In the genomic region with DNA sequence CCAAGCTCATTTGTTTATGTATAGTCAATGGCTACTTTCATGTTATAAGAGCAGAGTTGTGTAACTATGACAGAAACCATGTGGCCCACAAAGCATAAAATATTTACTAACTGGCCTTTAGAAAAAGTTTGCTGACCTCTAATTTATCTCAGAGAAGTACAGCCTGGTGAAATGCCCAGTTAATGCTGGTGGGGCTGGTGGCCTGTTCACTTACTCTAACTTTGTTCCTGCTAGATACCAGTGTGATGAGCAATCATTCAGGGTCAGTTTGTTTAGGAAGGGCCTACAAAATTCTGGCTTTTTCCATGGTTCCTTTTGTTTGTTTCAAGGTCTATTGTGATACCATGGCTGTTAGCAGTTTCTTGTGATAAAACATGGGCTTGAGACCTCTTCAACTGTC, we compare ENCODE assay signal across 25 cellular contexts.
DNase-seq lines count a peak whose midpoint lies in the region; ATAC-seq and TF ChIP-seq lines count a peak whose summit lies in the region.
"Had no signal": no experiment of that assay in that cellular context is flagged by ENCODE, and none has a peak within 500 bp of the region (broad histone marks: within the 10 kb centered on the region; RNA-seq: fewer than 3 reads in every experiment).

No MANE protein-coding gene starts in this region.

- H2BK5ac ChIP-seq in trophoblast cell (ENCODE audit: low read depth, low read length, poor library complexity) = no peak overlapping the region

- H2BK120ac ChIP-seq in trophoblast cell (ENCODE audit: insufficient read depth, low read length, poor library complexity) = no peak overlapping the region

- no peak for ATAC-seq in GM19455 (IDR thresholded peaks at IDR 0.05; ENCODE audit: unreplicated experiment)
- no peak for ATAC-seq in GM18502 (IDR thresholded peaks at IDR 0.05; ENCODE audit: poor library complexity, unreplicated experiment)
- ATAC-seq: HCT116, PC-3 had no signal

- no peak overlapping the region for H3K4me3 ChIP-seq in fibroblast of pulmonary artery (replicated peaks; ENCODE audit: low read depth, low read length)
- H3K4me3 ChIP-seq in trophoblast cell (ENCODE audit: low read depth, low read length) = no peak overlapping the region

- TF ChIP-seq CTCF in fibroblast of pulmonary artery (IDR thresholded peaks at IDR 0.05; ENCODE audit: low read length, missing control alignments) = no peak

- H3K18ac ChIP-seq in trophoblast cell (ENCODE audit: low read length) = no peak overlapping the region

- H3K27ac ChIP-seq in trophoblast cell (ENCODE audit: low read depth, low read length) = no peak overlapping the region

- no peak overlapping the region for H3K4me2 ChIP-seq in trophoblast cell (ENCODE audit: low read length)
- H3K4me2 ChIP-seq: SK-N-SH had no signal

- H3K79me2 ChIP-seq in trophoblast cell (ENCODE audit: control insufficient read depth, insufficient read depth, low read length, poor library complexity) = no peaks in the 10 kb centered on the region

- no peak overlapping the region for H3K23ac ChIP-seq in trophoblast cell (ENCODE audit: low read length)

- no peak overlapping the region for H2BK12ac ChIP-seq in trophoblast cell (ENCODE audit: low read length)

- no peak overlapping the region for H3K9ac ChIP-seq in trophoblast cell (ENCODE audit: low read length)
- H3K9ac ChIP-seq: SK-N-SH had no signal

- no peaks in the 10 kb centered on the region for H3K36me3 ChIP-seq in trophoblast cell (ENCODE audit: control insufficient read depth in 1 of 2, insufficient read depth in 2 of 2, low read length in 2 of 2)

- DNase-seq in M059J (ENCODE audit: low read depth) (peak; percentile 46), astrocyte of the hippocampus (ENCODE audit: low read depth, low spot score) (peak; percentile 14), fibroblast of pulmonary artery (ENCODE audit: low read depth) (peak; percentile 23), trophoblast cell (peak; percentile 9 to 49), AG08395 (ENCODE audit: low spot score) (no peak), NCI-H2029 treated with DMSO at 0.1 percent for 48 hours (lab: John Stamatoyannopoulos, UW) (no peak)
- DNase-seq: C1 segment of cervical spinal cord; CD4-positive, alpha-beta memory T cell; COR-L47; DMS53; IMR-90; KG1; NCI-H1092 treated with DMSO at 0.1 percent for 48 hours; NCI-H1436 treated with DMSO at 0.1 percent for 48 hours; NCI-H187 treated with DMSO at 0.1 percent for 48 hours; NCI-H2107; NCI-H446 treated with DMSO at 0.1 percent for 48 hours; NCI-H526; NCI-H82; NK-92 treated with Interleukin-12 subunit alpha and Interleukin-12 subunit beta, amount 100 ng/mL, for 24 hours; PC-3; SK-N-SH had no signal

- H3K27me3 ChIP-seq in trophoblast cell (ENCODE audit: insufficient read depth, low read length) = no peaks in the 10 kb centered on the region

- no peaks in the 10 kb centered on the region for H3K4me1 ChIP-seq in trophoblast cell (ENCODE audit: control insufficient read depth in 1 of 2, insufficient read depth in 2 of 2, low read length in 2 of 2)

- no peak overlapping the region for H3K4ac ChIP-seq in trophoblast cell (ENCODE audit: low read depth, low read length)

- H2AFZ ChIP-seq in trophoblast cell (ENCODE audit: insufficient read depth, low read length, poor library complexity) = no peak overlapping the region

- H3K14ac ChIP-seq in trophoblast cell (ENCODE audit: low read length) = no peak overlapping the region

- H4K91ac ChIP-seq in trophoblast cell (ENCODE audit: low read depth, low read length) = no peak overlapping the region

- no peak overlapping the region for H4K8ac ChIP-seq in trophoblast cell (ENCODE audit: low read depth, low read length)

- no peak overlapping the region for H4K12ac ChIP-seq in trophoblast cell (ENCODE audit: low read depth, low read length)

- no peak overlapping the region for H2AK5ac ChIP-seq in trophoblast cell (ENCODE audit: low read length)

- no peaks in the 10 kb centered on the region for H3K9me3 ChIP-seq in trophoblast cell (ENCODE audit: insufficient read depth, low read depth, low read length)
- H3K9me3 ChIP-seq: SK-N-SH had no signal

- H3K79me1 ChIP-seq in trophoblast cell (ENCODE audit: low read length) = no peaks in the 10 kb centered on the region

Comparison
In these comparisons a context has a peak if more than half of its experiments do, and no peak if none do; other contexts are left out.
1. DNase-seq: peak in M059J (single experiment), astrocyte of the hippocampus (single experiment), fibroblast of pulmonary artery (single experiment) and trophoblast cell (2 of 2); none in AG08395 (single experiment) and NCI-H2029 treated with DMSO at 0.1 percent for 48 hours (single experiment).